In genomic region chr3:26721047-26721446, GRCh38 we compare ENCODE assay signal across 26 cellular contexts.
"Had no signal": no experiment of that assay in that cellular context is flagged by ENCODE, and none has a peak within 500 bp of the region (broad histone marks: within the 10 kb centered on the region; RNA-seq: fewer than 3 reads in every experiment).

No MANE protein-coding gene starts in this region.

- H3K27me3 ChIP-seq: adrenal gland, body of pancreas, left lung, uterus had no signal

- H3K4me3 ChIP-seq: adrenal gland, body of pancreas, left lung, lower lobe of right lung, prostate gland, thoracic aorta, uterus had no signal

- H3K4me3 Mint-ChIP-seq: activated B cell treated with CpG ODN at 0.5 μM for 24 hours; activated CD4-positive, alpha-beta T cell treated with anti-CD3 and anti-CD28 coated beads for 36 hours; activated CD8-positive, alpha-beta memory T cell treated with anti-CD3 and anti-CD28 coated beads, Interleukin-2, amount 10 ng/mL, durations not matched to agents 7 days and 5 days; activated CD8-positive, alpha-beta T cell treated with anti-CD3 and anti-CD28 coated beads, Interleukin-2, amount 10 ng/mL, durations not matched to agents 7 days and 5 days; activated naive CD8-positive, alpha-beta T cell; activated T-cell treated with anti-CD3 and anti-CD28 coated beads, Interleukin-2, amount 50 U/mL, for 72 hours; naive thymus-derived CD8-positive, alpha-beta T cell; stimulated activated effector memory CD8-positive, alpha-beta T cell treated with anti-CD3 and anti-CD28 coated beads, Interleukin-12 subunit alpha, Interleukin-12 subunit beta, amount 100 ng/mL, for 72 hours; stimulated activated naive CD8-positive, alpha-beta T cell treated with anti-CD3 and anti-CD28 coated beads, Interleukin-15, Interleukin-2, amounts not matched to agents 100 ng/mL and 50 ng/mL, for 24 hours had no signal

- H3K9me3 Mint-ChIP-seq: activated T-cell treated with anti-CD3 and anti-CD28 coated beads, Interleukin-2, amount 50 U/mL, for 72 hours; stimulated activated naive CD8-positive, alpha-beta T cell treated with anti-CD3 and anti-CD28 coated beads, Interleukin-15, Interleukin-2, amounts not matched to agents 100 ng/mL and 50 ng/mL, for 24 hours had no signal

- H3K36me3 ChIP-seq: adrenal gland, left lung, lower lobe of right lung, prostate gland, thoracic aorta, uterus had no signal

- H3K4me1 ChIP-seq: adrenal gland, left lung, lower lobe of right lung, prostate gland, uterus had no signal

- ATAC-seq: activated CD4-positive, alpha-beta T cell treated with anti-CD3 and anti-CD28 coated beads for 36 hours; activated CD8-positive, alpha-beta memory T cell treated with anti-CD3 and anti-CD28 coated beads, Interleukin-2, amount 10 ng/mL, durations not matched to agents 7 days and 5 days; activated CD8-positive, alpha-beta T cell treated with anti-CD3 and anti-CD28 coated beads, Interleukin-2, amount 10 ng/mL, durations not matched to agents 7 days and 5 days; activated T-cell treated with anti-CD3 and anti-CD28 coated beads, Interleukin-2, amount 50 U/mL, for 72 hours; body of pancreas; left lung; lower lobe of right lung; naive thymus-derived CD8-positive, alpha-beta T cell; sciatic nerve; stimulated activated effector memory CD8-positive, alpha-beta T cell treated with anti-CD3 and anti-CD28 coated beads, Interleukin-12 subunit alpha, Interleukin-12 subunit beta, amount 100 ng/mL, for 72 hours had no signal

- H3K27ac ChIP-seq: adrenal gland, body of pancreas, left lung, lower lobe of right lung, prostate gland, thoracic aorta, uterus had no signal

- H3K36me3 Mint-ChIP-seq: activated CD8-positive, alpha-beta memory T cell treated with anti-CD3 and anti-CD28 coated beads, Interleukin-2, amount 10 ng/mL, durations not matched to agents 7 days and 5 days; activated naive CD8-positive, alpha-beta T cell; naive thymus-derived CD8-positive, alpha-beta T cell; stimulated activated effector memory CD8-positive, alpha-beta T cell treated with anti-CD3 and anti-CD28 coated beads, Interleukin-12 subunit alpha, Interleukin-12 subunit beta, amount 100 ng/mL, for 72 hours had no signal

- H3K27me3 Mint-ChIP-seq: activated B cell treated with CpG ODN at 0.5 μM for 24 hours; activated CD4-positive, alpha-beta T cell treated with anti-CD3 and anti-CD28 coated beads for 36 hours; activated CD8-positive, alpha-beta memory T cell treated with anti-CD3 and anti-CD28 coated beads, Interleukin-2, amount 10 ng/mL, durations not matched to agents 7 days and 5 days; stimulated activated naive CD8-positive, alpha-beta T cell treated with anti-CD3 and anti-CD28 coated beads, Interleukin-15, Interleukin-2, amounts not matched to agents 100 ng/mL and 50 ng/mL, for 24 hours had no signal

- DNase-seq: activated B cell treated with CpG ODN at 0.5 μM for 24 hours; activated CD4-positive, alpha-beta T cell treated with anti-CD3 and anti-CD28 coated beads for 36 hours; activated CD8-positive, alpha-beta memory T cell treated with anti-CD3 and anti-CD28 coated beads, Interleukin-2, amount 10 ng/mL, durations not matched to agents 7 days and 5 days; activated CD8-positive, alpha-beta T cell treated with anti-CD3 and anti-CD28 coated beads, Interleukin-2, amount 10 ng/mL, durations not matched to agents 7 days and 5 days; activated naive CD4-positive, alpha-beta T cell treated with Interleukin-2 at 50 U/mL for 16 hours; activated T-cell treated with anti-CD3 and anti-CD28 coated beads, Interleukin-2, amount 50 U/mL, for 72 hours; adrenal gland; aorta; body of pancreas; effector CD8-positive, alpha-beta T cell; left lung; lower lobe of right lung; mesenchymal stem cell; naive thymus-derived CD8-positive, alpha-beta T cell; retina; small intestine; stimulated activated CD4-positive, alpha-beta T cell treated with anti-CD3 and anti-CD28 coated beads, Interleukin-4, amount 100 ng/mL, for 24 hours; T1000; trophoblast cell; uterus had no signal

- H3K9me3 ChIP-seq: adrenal gland, body of pancreas, left lung, lower lobe of right lung, prostate gland, uterus had no signal

- H3K4me1 Mint-ChIP-seq: activated B cell treated with CpG ODN at 0.5 μM for 24 hours; activated CD4-positive, alpha-beta T cell treated with anti-CD3 and anti-CD28 coated beads for 36 hours; activated CD8-positive, alpha-beta memory T cell treated with anti-CD3 and anti-CD28 coated beads, Interleukin-2, amount 10 ng/mL, durations not matched to agents 7 days and 5 days; naive thymus-derived CD8-positive, alpha-beta T cell; stimulated activated effector memory CD8-positive, alpha-beta T cell treated with anti-CD3 and anti-CD28 coated beads, Interleukin-12 subunit alpha, Interleukin-12 subunit beta, amount 100 ng/mL, for 72 hours had no signal

- H3K27ac Mint-ChIP-seq: activated B cell treated with CpG ODN at 0.5 μM for 24 hours; activated CD4-positive, alpha-beta T cell treated with anti-CD3 and anti-CD28 coated beads for 36 hours; activated CD8-positive, alpha-beta memory T cell treated with anti-CD3 and anti-CD28 coated beads, Interleukin-2, amount 10 ng/mL, durations not matched to agents 7 days and 5 days; activated CD8-positive, alpha-beta T cell treated with anti-CD3 and anti-CD28 coated beads, Interleukin-2, amount 10 ng/mL, durations not matched to agents 7 days and 5 days; activated naive CD8-positive, alpha-beta T cell; activated T-cell treated with anti-CD3 and anti-CD28 coated beads, Interleukin-2, amount 50 U/mL, for 72 hours; naive thymus-derived CD8-positive, alpha-beta T cell; stimulated activated effector memory CD8-positive, alpha-beta T cell treated with anti-CD3 and anti-CD28 coated beads, Interleukin-12 subunit alpha, Interleukin-12 subunit beta, amount 100 ng/mL, for 72 hours; stimulated activated naive CD8-positive, alpha-beta T cell treated with anti-CD3 and anti-CD28 coated beads, Interleukin-15, Interleukin-2, amounts not matched to agents 100 ng/mL and 50 ng/mL, for 24 hours had no signal
